8 cellular contexts compared by ENCODE assay signal in the genomic region with DNA sequence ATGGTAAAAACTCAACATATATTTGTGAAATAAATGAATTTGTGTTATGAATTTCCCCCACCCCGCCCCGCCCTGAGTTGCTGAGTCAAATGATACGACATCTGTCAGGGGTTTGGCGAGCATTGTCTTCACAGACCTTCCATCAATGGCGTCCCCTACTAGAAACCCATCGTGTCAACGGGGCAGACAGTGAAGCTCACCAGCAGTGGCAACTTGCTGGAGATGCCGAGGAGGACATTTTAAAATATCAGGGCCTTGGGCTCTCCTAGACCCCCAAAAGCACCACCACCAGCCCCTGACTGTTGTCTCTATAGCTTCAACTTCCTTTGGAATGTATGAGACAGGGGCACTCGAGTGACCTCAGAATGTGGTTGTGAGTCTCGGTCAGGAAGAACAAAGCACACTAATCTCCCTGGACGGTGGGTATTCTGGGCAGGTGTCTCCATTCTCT. TPM values are rescaled to one million over a fixed set of nuclear protein-coding genes. Genes with fewer than 3 reads are reported as not detected.
DNase-seq lines count a peak whose midpoint lies in the region; ATAC-seq, FAIRE-seq and TF ChIP-seq lines count a peak whose summit lies in the region.

No MANE protein-coding gene starts in this region.

- no peak for TF ChIP-seq CTCF in PC-9 (conservative IDR thresholded peaks at IDR 0.05)
- no peak for TF ChIP-seq CTCF in mammary epithelial cell (conservative IDR thresholded peaks at IDR 0.05 in 1 of 2, IDR thresholded peaks at IDR 0.05 in 1 of 2; ENCODE audit: extremely low read depth in 1 of 2, insufficient read depth in 1 of 2, low read depth in 1 of 2, low read length in 2 of 2)
- TF ChIP-seq CTCF in thoracic aorta (IDR thresholded peaks at IDR 0.05), result no peak
- no peak for TF ChIP-seq CTCF in D721Med (IDR thresholded peaks at IDR 0.05; ENCODE audit: insufficient read depth, missing control alignments)

- peaks cover 31% of the 10 kb centered on the region; the same call in 1 of the 2 replicates for H3F3A ChIP-seq in PC-9 (ENCODE audit: insufficient read depth, low read depth)

- H3K27me3 ChIP-seq in PC-9 (ENCODE audit: insufficient read depth, low read depth) (no peaks in the 10 kb centered on the region), mammary epithelial cell (ENCODE audit: insufficient read depth, low read length) (no peaks in the 10 kb centered on the region), thoracic aorta (replicated peaks; ENCODE audit: insufficient read depth) (no peaks in the 10 kb centered on the region)

- peaks cover 15% of the 10 kb centered on the region for H3K36me3 Mint-ChIP-seq in memory B cell

- in situ Hi-C loops in mammary epithelial cell (cut with MboI; ENCODE audit: low sequenced_read_pairs in 2 of 2), result no loop called here

- dilution Hi-C loops in mammary epithelial cell (cut with HindIII; ENCODE audit: low sequenced_read_pairs), result no loop called here

- H3K27ac ChIP-seq in PC-9, result peak overlapping the region; percentile 14; the same call in 1 of the 2 replicates
- peak overlapping the region; percentile 77 for H3K27ac ChIP-seq in mammary epithelial cell (ENCODE audit: insufficient read depth, low read depth, low read length)
- peak overlapping the region; percentile 86 to 94 for H3K27ac ChIP-seq in thoracic aorta

- H3K27me3 Mint-ChIP-seq in memory B cell, result no peaks in the 10 kb centered on the region

- no peak for FAIRE-seq in D721Med (lab: Jason Lieb, UNC)

- no TSS peak for BruUV-seq in PC-9 (replicated peaks; lab: Mats Ljungman, UMichigan)
- no TSS peak for BruUV-seq in mammary epithelial cell (replicated peaks; lab: Mats Ljungman, UMichigan)

- DNase-seq in PC-9, result no peak
- no peak for DNase-seq in mammary epithelial cell
- DNase-seq in memory B cell (ENCODE audit: low spot score in 2 of 2), result no peak
- no peak for DNase-seq in thoracic aorta (ENCODE audit: low spot score)
- no peak for DNase-seq in D721Med (ENCODE audit: insufficient read length, low spot score)
- no peak for DNase-seq in cerebellar cortex (ENCODE audit: low spot score)

- H3K4me1 ChIP-seq in PC-9 (replicated peaks; ENCODE audit: insufficient read depth) (peaks cover 20% of the 10 kb centered on the region), mammary epithelial cell (ENCODE audit: insufficient read depth, low read length) (peaks cover 12% of the 10 kb centered on the region), thoracic aorta (ENCODE audit: control insufficient read depth in 1 of 2, low read depth in 2 of 2) (peaks cover 13 to 28% of the 10 kb centered on the region in 2 donors)

- H3K4me2 ChIP-seq in PC-9 (peak overlapping the region; percentile 76), mammary epithelial cell (ENCODE audit: insufficient read depth, low read depth, low read length) (peak overlapping the region; percentile 86)

- H3K4me3 Mint-ChIP-seq in memory B cell, result peak overlapping the region; percentile 96

- ATAC-seq in GM21367 (IDR thresholded peaks at IDR 0.05; ENCODE audit: unreplicated experiment) (peak; percentile 5), memory B cell (ENCODE audit: low read depth) (peak; percentile 9), thoracic aorta (ENCODE audit: insufficient number of reproducible peaks, low FRiP score, low read depth) (no peak), HG03095 (IDR thresholded peaks at IDR 0.05; ENCODE audit: unreplicated experiment) (no peak)

- CTCF ChIA-PET in PC-9 (lab: Charles Lee), result interaction anchor here (0.6 to 0.7 kb wide), 4 partner anchors 35 to 1036 kb away, joined by 3 to 11 read pairs (median 6); no protein-coding TSS in a partner anchor
- CTCF ChIA-PET in mammary epithelial cell (lab: Charles Lee; ENCODE audit: low non-redundant PET), result no interaction called here

- intact Hi-C loops in PC-9 (cut with micrococcal nuclease; ENCODE audit: unreplicated experiment) (loop anchor here (1.0 to 2.0 kb wide), 2 partner anchors 19 to 26 kb away; a partner anchor contains a TSS), mammary epithelial cell (cut with micrococcal nuclease) (loop anchor here (1.0 to 2.0 kb wide), 3 partner anchors 14 to 35 kb away; a partner anchor contains a TSS)

- 21% methylated on average over 11 of the region's 11 CpGs for WGBS in mammary epithelial cell (ENCODE audit: low coverage, missing lambda C conversion rate)

- no peaks in the 10 kb centered on the region for H3K9me2 ChIP-seq in PC-9 (ENCODE audit: insufficient read depth)

- peak overlapping the region; percentile 62 for H3K9ac ChIP-seq in mammary epithelial cell (ENCODE audit: insufficient read depth, low read length)

- peaks cover 32% of the 10 kb centered on the region for H3K79me2 ChIP-seq in PC-9 (ENCODE audit: low read depth)
- H3K79me2 ChIP-seq in mammary epithelial cell (ENCODE audit: insufficient read depth, low read length), result peaks cover 28% of the 10 kb centered on the region

- POLR2A ChIA-PET in PC-9 (lab: Charles Lee; ENCODE audit: unreplicated experiment), result interaction anchor here (0.8 to 1.4 kb wide), 2 partner anchors 26 to 35 kb away, joined by 4 to 20 read pairs; a partner anchor contains a TSS

- H3K36me3 ChIP-seq in PC-9 (ENCODE audit: low read depth), result peaks cover 23% of the 10 kb centered on the region; the same call in 1 of the 2 replicates
- peaks cover 9% of the 10 kb centered on the region for H3K36me3 ChIP-seq in mammary epithelial cell (ENCODE audit: insufficient read depth, low read length)
- H3K36me3 ChIP-seq in thoracic aorta, result peaks cover 20% of the 10 kb centered on the region

- H3K9me3 ChIP-seq in PC-9 (ENCODE audit: insufficient read depth, low read depth), result no peaks in the 10 kb centered on the region
- H3K9me3 ChIP-seq in mammary epithelial cell (replicated peaks; ENCODE audit: insufficient read depth, low read length), result no peaks in the 10 kb centered on the region
- H3K9me3 ChIP-seq in thoracic aorta, result no peaks in the 10 kb centered on the region

- peak overlapping the region; percentile 97 for H3K27ac Mint-ChIP-seq in memory B cell

- H3K9me3 Mint-ChIP-seq in memory B cell, result no peaks in the 10 kb centered on the region

- H3K4me1 Mint-ChIP-seq in memory B cell, result peaks cover 20% of the 10 kb centered on the region

- H2AFZ ChIP-seq in PC-9 (peak overlapping the region; percentile 62; the same call in 1 of the 2 replicates), mammary epithelial cell (ENCODE audit: low read depth, low read length) (peak overlapping the region; percentile 89)

- H4K20me1 ChIP-seq in PC-9 (ENCODE audit: insufficient read depth) (no peaks in the 10 kb centered on the region; the same call in 1 of the 2 replicates), mammary epithelial cell (ENCODE audit: insufficient read depth, low read length) (no peaks in the 10 kb centered on the region)

- H3K4me3 ChIP-seq in PC-9 (peak overlapping the region; percentile 94), mammary epithelial cell (replicated peaks in 1 of 3; ENCODE audit: insufficient read depth in 1 of 3, low read depth in 2 of 3, low read length in 3 of 3) (peak overlapping the region; percentile 65 to 73 (median 67)), thoracic aorta (peak overlapping the region; percentile 98)

RNA-seq across cellular contexts. Expression of a gene that starts 0.8 kb away (rescaled TPM):
- total RNA-seq in PC-9 (2021) (45.6 and 56.1 TPM in 2 replicates), mammary epithelial cell (10 to 100 TPM; 24.3 to 43.4 TPM), thoracic aorta (100 to 1,000 TPM in 1 of 2 donors, 10 to 100 TPM in 1; 82.9 to 109 TPM)
- polyA plus RNA-seq in mammary epithelial cell, result 25.8 TPM
- 102 TPM for polyA minus RNA-seq in mammary epithelial cell

RNA-seq across cellular contexts. Expression of a gene that starts 14.2 kb away (rescaled TPM):
- 17.9 and 22.6 TPM in 2 replicates for total RNA-seq in PC-9 (2021)
- 10 to 100 TPM; 12.5 to 14.6 TPM for total RNA-seq in mammary epithelial cell
- 25.5 TPM for polyA plus RNA-seq in mammary epithelial cell
- polyA minus RNA-seq in mammary epithelial cell, result 4.1 TPM
- 10 to 100 TPM; 11.1 to 30.2 TPM for total RNA-seq in thoracic aorta

RNA-seq across cellular contexts. Expression of a gene that starts 18.8 kb away (rescaled TPM):
- total RNA-seq in PC-9 (2021) (45.5 and 48.3 TPM in 2 replicates), mammary epithelial cell (10 to 100 TPM; 20.5 to 26.9 TPM), thoracic aorta (10 to 100 TPM; 45.6 to 70.8 TPM)
- 57.7 TPM for polyA plus RNA-seq in mammary epithelial cell
- polyA minus RNA-seq in mammary epithelial cell, result 51.5 TPM

RNA-seq across cellular contexts. Expression of a gene that starts 25.8 kb away (rescaled TPM):
- total RNA-seq in PC-9 (2021) (61.9 and 65.8 TPM in 2 replicates), mammary epithelial cell (10 to 100 TPM; 26.7 to 44.1 TPM), thoracic aorta (10 to 100 TPM; 32.0 to 46.8 TPM)
- polyA plus RNA-seq in mammary epithelial cell, result 35.1 TPM
- polyA minus RNA-seq in mammary epithelial cell, result 34.8 TPM

RNA-seq across cellular contexts. Expression of a gene that starts 26.6 kb away (rescaled TPM):
- total RNA-seq in PC-9 (2021), result not detected in 2 replicates
- total RNA-seq in mammary epithelial cell, result not detected
- polyA plus RNA-seq in mammary epithelial cell, result not detected
- polyA minus RNA-seq in mammary epithelial cell, result not detected
- not detected for total RNA-seq in thoracic aorta

Comparison
In these comparisons a context has a peak if more than half of its experiments do, and no peak if none do; other contexts are left out.
1. ATAC-seq: peak in GM21367 (single experiment) and memory B cell (single experiment); none in thoracic aorta (single experiment) and HG03095 (single experiment).
2. H3K27ac ChIP-seq: peak in every context shown above with its lines; median percentile 90 in thoracic aorta; 77 in mammary epithelial cell; 14 in PC-9.
3. Peak in every context shown above with its lines, with median percentiles within 50 percentile points of each other: H3K4me3 ChIP-seq.